Comparison of ENCODE assay signal across 25 cellular contexts in genomic region chr4:100982345-100982744, GRCh38.
A peak's percentile ranks its signal among the peaks of the same experiment; 100 is the strongest.
DNase-seq lines count a peak whose midpoint lies in the region; ATAC-seq and TF ChIP-seq lines count a peak whose summit lies in the region.
"Had no signal": no experiment of that assay in that cellular context is flagged by ENCODE, and none has a peak within 500 bp of the region (broad histone marks: within the 10 kb centered on the region; RNA-seq: fewer than 3 reads in every experiment).

No MANE protein-coding gene starts in this region.

- intact Hi-C loops in esophagus squamous epithelium (cut with DNase I): no loop called here

- peaks cover 0 to 2% (median 0%) of the 10 kb centered on the region in 3 donors for H3K9me3 ChIP-seq in esophagus squamous epithelium

- no peaks in the 10 kb centered on the region for H3K27me3 ChIP-seq in esophagus squamous epithelium

- H3K4me3 ChIP-seq in NB4 (ENCODE audit: low read depth, low read length) (no peak overlapping the region), esophagus squamous epithelium (no peak overlapping the region), skeletal muscle cell (ENCODE audit: low read depth, low read length) (no peak overlapping the region)
- H3K4me3 ChIP-seq: SK-N-MC had no signal

- H3K4me1 Mint-ChIP-seq in type B pancreatic cell (ENCODE audit: unreplicated experiment): peaks cover 12% of the 10 kb centered on the region
- H3K4me1 Mint-ChIP-seq: activated CD4-positive, alpha-beta memory T cell treated with anti-CD3 and anti-CD28 coated beads, Interleukin-2, amount 10 ng/mL, durations not matched to agents 7 days and 5 days; activated naive CD4-positive, alpha-beta T cell treated with anti-CD3 and anti-CD28 coated beads, Interleukin-2, amount 50 U/mL, for 24 hours; IgD-negative memory B cell had no signal

- no peaks in the 10 kb centered on the region for H3K36me3 ChIP-seq in esophagus squamous epithelium

- H3K27ac ChIP-seq in esophagus squamous epithelium: peak overlapping the region; percentile 34 to 77 (median 63)
- H3K27ac ChIP-seq: SK-N-MC had no signal

- H3K4me3 Mint-ChIP-seq in type B pancreatic cell: no peak overlapping the region
- H3K4me3 Mint-ChIP-seq: activated CD4-positive, alpha-beta memory T cell treated with anti-CD3 and anti-CD28 coated beads, Interleukin-2, amount 10 ng/mL, durations not matched to agents 7 days and 5 days; activated naive CD4-positive, alpha-beta T cell treated with anti-CD3 and anti-CD28 coated beads, Interleukin-2, amount 50 U/mL, for 24 hours; H9; IgD-negative memory B cell; T-helper 1 cell treated with Interleukin-12 subunit alpha and Interleukin-12 subunit beta and Interleukin-4 antibody, amounts not matched to agents 30 μg/mL and 1 μg/mL, for 36 hours had no signal

- H3K36me3 Mint-ChIP-seq in type B pancreatic cell: no peaks in the 10 kb centered on the region
- H3K36me3 Mint-ChIP-seq: activated naive CD4-positive, alpha-beta T cell treated with anti-CD3 and anti-CD28 coated beads, Interleukin-2, amount 50 U/mL, for 24 hours; CD14-positive monocyte; IgD-negative memory B cell had no signal

- no peak overlapping the region for H3K27ac Mint-ChIP-seq in type B pancreatic cell
- H3K27ac Mint-ChIP-seq: activated CD4-positive, alpha-beta memory T cell treated with anti-CD3 and anti-CD28 coated beads, Interleukin-2, amount 10 ng/mL, durations not matched to agents 7 days and 5 days; activated naive CD4-positive, alpha-beta T cell treated with anti-CD3 and anti-CD28 coated beads, Interleukin-2, amount 50 U/mL, for 24 hours; IgD-negative memory B cell; T-helper 1 cell treated with Interleukin-12 subunit alpha and Interleukin-12 subunit beta and Interleukin-4 antibody, amounts not matched to agents 30 μg/mL and 1 μg/mL, for 36 hours had no signal

- peaks cover 0 to 33% (median 15%) of the 10 kb centered on the region in 3 donors for H3K4me1 ChIP-seq in esophagus squamous epithelium

- peaks cover 7% of the 10 kb centered on the region for H3K9me3 Mint-ChIP-seq in type B pancreatic cell
- H3K9me3 Mint-ChIP-seq: activated CD4-positive, alpha-beta memory T cell treated with anti-CD3 and anti-CD28 coated beads, Interleukin-2, amount 10 ng/mL, durations not matched to agents 7 days and 5 days; activated naive CD4-positive, alpha-beta T cell treated with anti-CD3 and anti-CD28 coated beads, Interleukin-2, amount 50 U/mL, for 24 hours; H9; T-helper 1 cell treated with Interleukin-12 subunit alpha and Interleukin-12 subunit beta and Interleukin-4 antibody, amounts not matched to agents 30 μg/mL and 1 μg/mL, for 36 hours had no signal

- no peak for TF ChIP-seq CTCF in NB4 (IDR thresholded peaks at IDR 0.05; ENCODE audit: low read depth, low read length)
- TF ChIP-seq CTCF in esophagus squamous epithelium (IDR thresholded peaks at IDR 0.05): no peak
- no peak for TF ChIP-seq CTCF in type B pancreatic cell (conservative IDR thresholded peaks at IDR 0.05)

- no peak for ATAC-seq in activated CD4-positive, CD25-positive, alpha-beta regulatory T cell treated with anti-CD3 and anti-CD28 coated beads, Interleukin-2, amount 50 U/mL, for 24 hours
- ATAC-seq: left colon had no signal

- DNase-seq in H4 (ENCODE audit: low spot score) (peak; percentile 8), NB4 (ENCODE audit: low read depth) (peak; percentile 27), esophagus squamous epithelium (lab: John Stamatoyannopoulos, UW) (no peak), skeletal muscle cell (ENCODE audit: low read depth) (peak; percentile 29), type B pancreatic cell (ENCODE audit: extremely low spot score, unreplicated experiment) (no peak)
- DNase-seq in stimulated activated CD4-positive, alpha-beta T cell treated with anti-CD3 and anti-CD28 coated beads, Interleukin-2, amount 100 ng/mL, for 24 hours: no peak
- DNase-seq: activated CD4-positive, alpha-beta memory T cell treated with anti-CD3 and anti-CD28 coated beads, Interleukin-2, amount 10 ng/mL, durations not matched to agents 7 days and 5 days; activated CD4-positive, alpha-beta T cell treated with anti-CD3 and anti-CD28 coated beads for 1 hour; activated CD8-positive, alpha-beta memory T cell treated with anti-CD3 and anti-CD28 coated beads, Interleukin-2, amount 50 U/mL, for 48 hours; central memory CD4-positive, alpha-beta T cell; dermis blood vessel endothelial cell; DMS79; H9; head of caudate nucleus; left colon; NCI-H1417 treated with DMSO at 0.1 percent for 48 hours; NCI-H2081 treated with DMSO at 0.1 percent for 48 hours; RPMI8226; stimulated activated CD4-positive, alpha-beta T cell treated with anti-CD3 and anti-CD28 coated beads, Interleukin-4, amount 100 ng/mL, for 1 hour had no signal

- TF ChIP-seq POLR2A in NB4 (IDR thresholded peaks at IDR 0.05; ENCODE audit: extremely low read depth, insufficient read length) (no peak), esophagus squamous epithelium (IDR thresholded peaks at IDR 0.05) (no peak)

- no peaks in the 10 kb centered on the region for H3K27me3 Mint-ChIP-seq in type B pancreatic cell
- H3K27me3 Mint-ChIP-seq: IgD-negative memory B cell had no signal

- WGBS in esophagus squamous epithelium, 2 donors: 48 to 57% methylated on average over 3 of the region's 3 CpGs

Comparison
In these comparisons a context has a peak if more than half of its experiments do, and no peak if none do; other contexts are left out.
1. DNase-seq: peak in H4 (single experiment), NB4 (single experiment) and skeletal muscle cell (single experiment); none in esophagus squamous epithelium (single experiment), type B pancreatic cell (single experiment) and stimulated activated CD4-positive, alpha-beta T cell treated with anti-CD3 and anti-CD28 coated beads, Interleukin-2, amount 100 ng/mL, for 24 hours (0 of 2).